Comparison of ENCODE assay signal across 14 cellular contexts in genomic region chr7:40922316-40922670, GRCh38.
DNase-seq lines count a peak whose midpoint lies in the region; ATAC-seq, FAIRE-seq and TF ChIP-seq lines count a peak whose summit lies in the region.
"Had no signal": no experiment of that assay in that cellular context is flagged by ENCODE, and none has a peak within 500 bp of the region (broad histone marks: within the 10 kb centered on the region; RNA-seq: fewer than 3 reads in every experiment).

No MANE protein-coding gene starts in this region.

- H2AFZ ChIP-seq in keratinocyte (ENCODE audit: control insufficient read depth, low read length), result peak overlapping the region; percentile 2

- DNase-seq in AG09309 (ENCODE audit: low read depth), result peak; percentile 78
- peak; percentile 61 for DNase-seq in LHCN-M2 (ENCODE audit: low read depth)
- DNase-seq in chondrocyte (ENCODE audit: low spot score), result no peak
- DNase-seq in keratinocyte (ENCODE audit: low read depth, low spot score), result peak; percentile 89
- DNase-seq in activated CD4-positive, alpha-beta memory T cell treated with anti-CD3 and anti-CD28 coated beads for 36 hours, result no peak
- no peak for DNase-seq in D721Med (ENCODE audit: insufficient read length, low spot score)
- DNase-seq: activated CD4-positive, alpha-beta T cell treated with anti-CD3 and anti-CD28 coated beads for 48 hours; DMS79 treated with DMSO at 0.1 percent for 48 hours; effector memory CD4-positive, alpha-beta T cell; pancreas had no signal

- H3K27ac ChIP-seq in keratinocyte (ENCODE audit: control insufficient read depth, insufficient read depth, low read length), result peak overlapping the region; percentile 88
- H3K27ac ChIP-seq: ascending aorta, pancreas had no signal

- TF ChIP-seq CTCF in AG09309 (IDR thresholded peaks at IDR 0.05; ENCODE audit: control insufficient read depth, insufficient read depth, low read depth, low read length, missing control alignments), result no peak
- TF ChIP-seq CTCF in chondrocyte (IDR thresholded peaks at IDR 0.05), result no peak
- no peak for TF ChIP-seq CTCF in keratinocyte (optimal IDR thresholded peaks at IDR 0.05 in 1 of 3, IDR thresholded peaks at IDR 0.05 in 1 of 3, conservative IDR thresholded peaks at IDR 0.05 in 1 of 3; ENCODE audit: extremely low read depth in 1 of 3, insufficient read depth in 2 of 3, low read length in 3 of 3)
- no peak for TF ChIP-seq CTCF in D721Med (IDR thresholded peaks at IDR 0.05; ENCODE audit: insufficient read depth, missing control alignments)

- no peaks in the 10 kb centered on the region for H3K27me3 Mint-ChIP-seq in chondrocyte (ENCODE audit: low read depth)
- H3K27me3 Mint-ChIP-seq in activated CD4-positive, alpha-beta memory T cell treated with anti-CD3 and anti-CD28 coated beads for 36 hours, result no peaks in the 10 kb centered on the region
- H3K27me3 Mint-ChIP-seq: memory B cell had no signal

- H3K9ac ChIP-seq in keratinocyte (ENCODE audit: control insufficient read depth, extremely low read depth, insufficient read depth, low read length), result peak overlapping the region; percentile 60

- H3K4me3 Mint-ChIP-seq in chondrocyte (ENCODE audit: unreplicated experiment), result no peak overlapping the region
- no peak overlapping the region for H3K4me3 Mint-ChIP-seq in activated CD4-positive, alpha-beta memory T cell treated with anti-CD3 and anti-CD28 coated beads for 36 hours
- H3K4me3 Mint-ChIP-seq: memory B cell had no signal

- peak overlapping the region; percentile 52 for H3K4me2 ChIP-seq in keratinocyte (ENCODE audit: control insufficient read depth, extremely low read depth, insufficient read depth, low read depth, low read length)

- dilution Hi-C loops in keratinocyte (cut with MboI; ENCODE audit: extremely low pct_ligation_motif_present, low sequenced_read_pairs), result no loop called here

- H3K27ac Mint-ChIP-seq in chondrocyte (ENCODE audit: unreplicated experiment), result peak overlapping the region; percentile 34
- no peak overlapping the region for H3K27ac Mint-ChIP-seq in activated CD4-positive, alpha-beta memory T cell treated with anti-CD3 and anti-CD28 coated beads for 36 hours
- H3K27ac Mint-ChIP-seq: memory B cell had no signal

- POLR2A ChIA-PET in activated CD4-positive, alpha-beta memory T cell treated with anti-CD3 and anti-CD28 coated beads for 36 hours (lab: Charles Lee), result no interaction called here

- no peaks in the 10 kb centered on the region for H3K9me3 ChIP-seq in keratinocyte (ENCODE audit: control insufficient read depth, low read depth, low read length)
- H3K9me3 ChIP-seq: ascending aorta, pancreas had no signal

- FAIRE-seq in keratinocyte (lab: Jason Lieb, UNC), result peak; percentile 96
- FAIRE-seq in D721Med (lab: Jason Lieb, UNC), result no peak
- FAIRE-seq: pancreas had no signal

- H3K79me2 ChIP-seq in keratinocyte (ENCODE audit: control insufficient read depth, insufficient read depth, low read length), result no peaks in the 10 kb centered on the region

- peaks cover 6% of the 10 kb centered on the region for H3K9me3 Mint-ChIP-seq in chondrocyte (ENCODE audit: low read depth)
- peaks cover 13% of the 10 kb centered on the region for H3K9me3 Mint-ChIP-seq in activated CD4-positive, alpha-beta memory T cell treated with anti-CD3 and anti-CD28 coated beads for 36 hours

- H3K4me3 ChIP-seq in AG09309 (ENCODE audit: control insufficient read depth, low read depth, low read length), result no peak overlapping the region
- H3K4me3 ChIP-seq in keratinocyte (ENCODE audit: control insufficient read depth in 2 of 3, extremely low read depth in 1 of 3, insufficient read depth in 2 of 3, low read depth in 1 of 3, low read length in 3 of 3), result no peak overlapping the region
- H3K4me3 ChIP-seq: ascending aorta, pancreas had no signal

- peaks cover 39% of the 10 kb centered on the region for H3K4me1 Mint-ChIP-seq in chondrocyte (ENCODE audit: low read depth)
- H3K4me1 Mint-ChIP-seq in activated CD4-positive, alpha-beta memory T cell treated with anti-CD3 and anti-CD28 coated beads for 36 hours (ENCODE audit: low read depth), result no peaks in the 10 kb centered on the region
- H3K4me1 Mint-ChIP-seq: memory B cell had no signal

- peaks cover 44% of the 10 kb centered on the region for H3K4me1 ChIP-seq in keratinocyte (ENCODE audit: control insufficient read depth, extremely low read depth, insufficient read depth, low read length)
- H3K4me1 ChIP-seq: pancreas had no signal

- H3K36me3 Mint-ChIP-seq in chondrocyte (ENCODE audit: low read depth), result peaks cover 1% of the 10 kb centered on the region
- H3K36me3 Mint-ChIP-seq in activated CD4-positive, alpha-beta memory T cell treated with anti-CD3 and anti-CD28 coated beads for 36 hours, result no peaks in the 10 kb centered on the region
- H3K36me3 Mint-ChIP-seq: memory B cell had no signal

- ATAC-seq in HG03354 (IDR thresholded peaks at IDR 0.05; ENCODE audit: poor library complexity, severe bottlenecking, unreplicated experiment), result no peak
- ATAC-seq in HG03025 (IDR thresholded peaks at IDR 0.05; ENCODE audit: low FRiP score, unreplicated experiment), result no peak
- ATAC-seq: pancreas had no signal

- no peaks in the 10 kb centered on the region for H3K36me3 ChIP-seq in keratinocyte (ENCODE audit: control insufficient read depth in 2 of 2, extremely low read depth in 1 of 2, insufficient read depth in 2 of 2, low read length in 2 of 2)
- H3K36me3 ChIP-seq: ascending aorta, pancreas had no signal

- intact Hi-C loops in activated CD4-positive, alpha-beta memory T cell treated with anti-CD3 and anti-CD28 coated beads for 36 hours (cut with micrococcal nuclease), result no loop called here

- H3K27me3 ChIP-seq in keratinocyte (ENCODE audit: control insufficient read depth, extremely low read depth, insufficient read depth, low read length), result no peaks in the 10 kb centered on the region
- H3K27me3 ChIP-seq: ascending aorta, pancreas had no signal

- no peaks in the 10 kb centered on the region for H3K9me1 ChIP-seq in keratinocyte (ENCODE audit: control insufficient read depth, extremely low read depth, insufficient read depth, low read length)

- no peaks in the 10 kb centered on the region for H4K20me1 ChIP-seq in keratinocyte (ENCODE audit: control insufficient read depth, extremely low read depth, insufficient read depth, low read length)

- CTCF ChIA-PET in activated CD4-positive, alpha-beta memory T cell treated with anti-CD3 and anti-CD28 coated beads for 36 hours (lab: Charles Lee), result no interaction called here

Comparison
In these comparisons a context has a peak if more than half of its experiments do, and no peak if none do; other contexts are left out.
1. DNase-seq: peak in AG09309 (single experiment), LHCN-M2 (single experiment) and keratinocyte (single experiment); none in chondrocyte (single experiment), activated CD4-positive, alpha-beta memory T cell treated with anti-CD3 and anti-CD28 coated beads for 36 hours (single experiment) and D721Med (single experiment).